Comparison of ENCODE assay signal across 9 cellular contexts in the genomic region with DNA sequence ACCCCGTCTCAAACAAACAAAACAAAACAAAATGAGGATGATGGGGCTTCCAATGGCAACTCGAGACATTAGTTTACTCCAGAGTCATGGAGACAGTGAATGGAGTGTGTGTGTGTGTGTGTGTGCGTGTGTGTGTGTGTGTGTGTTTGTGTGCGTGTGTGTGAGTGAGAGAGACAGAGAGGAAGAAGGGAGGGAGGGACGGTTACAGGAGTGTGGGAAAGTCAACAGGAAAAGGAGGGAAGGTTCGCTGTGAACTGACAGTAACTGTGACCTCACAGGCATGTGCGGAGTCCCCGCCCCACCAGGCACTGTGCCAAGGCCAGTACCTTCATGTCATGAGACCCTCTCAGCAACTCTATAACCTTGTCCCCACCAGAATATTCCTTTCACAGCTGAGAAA. TPM values are rescaled to one million over a fixed set of nuclear protein-coding genes. Genes with fewer than 3 reads are reported as not detected.
A peak's percentile ranks its signal among the peaks of the same experiment; 100 is the strongest.
DNase-seq lines count a peak whose midpoint lies in the region; ATAC-seq and TF ChIP-seq lines count a peak whose summit lies in the region.
"Not testable (repeated sequence)": the region's sequence is repeated elsewhere in the genome, so short reads cannot be mapped to it uniquely, and the experiment has no call there.
"Had no signal": no experiment of that assay in that cellular context is flagged by ENCODE, and none has a peak within 500 bp of the region (broad histone marks: within the 10 kb centered on the region; RNA-seq: fewer than 3 reads in every experiment).

No MANE protein-coding gene starts in this region.

- not testable (repeated sequence) for H3K4me3 ChIP-seq in LNCaP clone FGC (ENCODE audit: low read depth, low read length); fibroblast of pulmonary artery (replicated peaks; ENCODE audit: low read depth, low read length); right lobe of liver

- peak overlapping the region in 1 of 5 experiments; percentile 2 for H3K4me3 Mint-ChIP-seq in brain

- not testable (repeated sequence) for H3K36me3 ChIP-seq in right lobe of liver

- H3K36me3 Mint-ChIP-seq in brain = not testable (repeated sequence)

- DNase-seq in DMS153 treated with DMSO at 0.1 percent for 48 hours (lab: John Stamatoyannopoulos, UW; ENCODE audit: unreplicated experiment) (peak; percentile 31), LNCaP clone FGC (ENCODE audit: low read depth) (peak; percentile 27), NCI-H2227 treated with DMSO at 0.1 percent for 48 hours (lab: John Stamatoyannopoulos, UW) (peak; percentile 23), SHP77 (lab: John Stamatoyannopoulos, UW) (peak; percentile 52 to 57), fibroblast of pulmonary artery (ENCODE audit: low read depth) (peak; percentile 79), sciatic nerve (ENCODE audit: low spot score) (peak; percentile 83)
- DNase-seq in right lobe of liver = not testable (repeated sequence)

- WGBS in right lobe of liver (ENCODE audit: insufficient coverage, low coverage, low lambda C conversion rate, missing lambda C conversion rate) = 20% methylated on average over 8 of the region's 8 CpGs

- H3K9me3 Mint-ChIP-seq in brain = not testable (repeated sequence)

- not testable (repeated sequence) for H3K27me3 Mint-ChIP-seq in brain

- not testable (repeated sequence) for H3K9me3 ChIP-seq in right lobe of liver

- H3K27me3 ChIP-seq in right lobe of liver = not testable (repeated sequence)

- not testable (repeated sequence) for H3K4me1 ChIP-seq in right lobe of liver

- peaks cover 14% of the 10 kb centered on the region for H3K4me1 Mint-ChIP-seq in brain

- peak; percentile 41 to 70 (median 46) for ATAC-seq in right lobe of liver
- ATAC-seq in sciatic nerve = peak; percentile 82

- not testable (repeated sequence) for H3K27ac ChIP-seq in right lobe of liver

- H3K27ac Mint-ChIP-seq in brain = peak overlapping the region in 4 of 5 experiments; percentile 16 to 95 (median 49)

- not testable (repeated sequence) for TF ChIP-seq CTCF in LNCaP clone FGC (IDR thresholded peaks at IDR 0.05; ENCODE audit: control insufficient read depth, extremely low read depth, insufficient read depth); brain (conservative IDR thresholded peaks at IDR 0.05); fibroblast of pulmonary artery (IDR thresholded peaks at IDR 0.05; ENCODE audit: low read length, missing control alignments); right lobe of liver (IDR thresholded peaks at IDR 0.05)

- TF ChIP-seq POLR2A in right lobe of liver (IDR thresholded peaks at IDR 0.05) = not testable (repeated sequence)

- intact Hi-C loops in right lobe of liver (cut with DNase I); sciatic nerve (cut with DNase I): not testable (repeated sequence)

RNA-seq across cellular contexts. Expression of gene FZD9, which starts 13.6 kb away (rescaled TPM):
- polyA plus RNA-seq in brain (ENCODE audit: insufficient read depth, low read depth, low replicate concordance) = 45.1 TPM
- total RNA-seq in right lobe of liver = under 1 TPM in 2 of 6 experiments, not detected in 4; 0.09 to 0.27 TPM
- 0.71 TPM for total RNA-seq in sciatic nerve
- polyA plus RNA-seq: CD8-positive, alpha-beta memory T cell had no signal
